In genomic region chr3:52197842-52198625, GRCh38 we compare ENCODE assay signal across 8 cellular contexts. TPM values are rescaled to one million over a fixed set of nuclear protein-coding genes. Genes with fewer than 3 reads are reported as not detected.
A peak's percentile ranks its signal among the peaks of the same experiment; 100 is the strongest.
DNase-seq lines count a peak whose midpoint lies in the region; ATAC-seq and TF ChIP-seq lines count a peak whose summit lies in the region.

TSS of gene ALAS1 (plus strand) at chr3:52198160. CDS start at chr3:52199242, 1,082 bp downstream.

- H3K27me3 ChIP-seq in Peyer's patch, result no peaks in the 10 kb centered on the region
- no peaks in the 10 kb centered on the region for H3K27me3 ChIP-seq in esophagus squamous epithelium

- TF ChIP-seq POLR2A in Peyer's patch (IDR thresholded peaks at IDR 0.05) (peak; percentile 96 to 98), esophagus squamous epithelium (IDR thresholded peaks at IDR 0.05) (peak in 3 of 4 donors; percentile 63 to 88 (median 83))

- H3K4me1 ChIP-seq in Peyer's patch (peaks cover 3 to 60% (median 21%) of the 10 kb centered on the region in 4 donors), esophagus squamous epithelium (peaks cover 9 to 91% (median 35%) of the 10 kb centered on the region in 3 donors)

- intact Hi-C loops in esophagus squamous epithelium (cut with DNase I), result no loop called here

- peak; percentile 81 for ATAC-seq in GM21619 (IDR thresholded peaks at IDR 0.05; ENCODE audit: unreplicated experiment)

- peak within 1 kb of the TSS; percentile 86 for H3K4me3 ChIP-seq in Jurkat, Clone E6-1 (ENCODE audit: low read length)
- H3K4me3 ChIP-seq in Peyer's patch, result peak within 1 kb of the TSS; percentile 69 to 93 (median 79)
- H3K4me3 ChIP-seq in esophagus squamous epithelium, result peak within 1 kb of the TSS; percentile 61 to 96 (median 88)

- WGBS in esophagus squamous epithelium, 2 donors, result 0% methylated on average over 30 to 39 of the region's 71 CpGs

- peak within 1 kb of the TSS; percentile 83 to 91 (median 89) for H3K27ac ChIP-seq in Peyer's patch
- H3K27ac ChIP-seq in esophagus squamous epithelium, result peak within 1 kb of the TSS; percentile 84 to 95 (median 92)

- H3K9me3 ChIP-seq in Peyer's patch (no peaks in the 10 kb centered on the region), esophagus squamous epithelium (no peaks in the 10 kb centered on the region)

- DNase-seq in DMS79 (lab: John Stamatoyannopoulos, UW) (peak; percentile 22), Peyer's patch (peak; percentile 92 to 98 (median 97)), esophagus squamous epithelium (lab: John Stamatoyannopoulos, UW) (peak; percentile 52), myocyte (ENCODE audit: low read depth) (peak; percentile 88)
- peak; percentile 79 for DNase-seq in Jurkat, Clone E6-1 (ENCODE audit: low read depth, low spot score)
- peak; percentile 98 for DNase-seq in activated T-cell treated with anti-CD3 and anti-CD28 coated beads, Interleukin-2, amount 50 U/mL, for 48 hours
- peak; percentile 88 to 92 for DNase-seq in stimulated activated CD8-positive, alpha-beta memory T cell treated with anti-CD3 and anti-CD28 coated beads, Interleukin-7, amount 100 ng/mL, for 48 hours (ENCODE audit: extremely low read depth in 1 of 2, low read depth in 1 of 2)

- peaks cover 0 to 13% (median 0%) of the 10 kb centered on the region in 3 donors for H3K36me3 ChIP-seq in Peyer's patch
- H3K36me3 ChIP-seq in esophagus squamous epithelium, result peaks cover 2 to 35% (median 7%) of the 10 kb centered on the region in 3 donors

- TF ChIP-seq CTCF in Peyer's patch (IDR thresholded peaks at IDR 0.05) (peak in 5 of 6 experiments; percentile 7 to 44 (median 41)), esophagus squamous epithelium (IDR thresholded peaks at IDR 0.05) (peak in 4 of 6 experiments; percentile 18 to 30 (median 24))

RNA-seq across cellular contexts. Expression of gene ALAS1, which starts in this region (rescaled TPM):
- 68.8 TPM for polyA plus RNA-seq in Jurkat, Clone E6-1 (2012; ENCODE audit: insufficient read depth, insufficient read length)
- total RNA-seq in Peyer's patch, result 10 to 100 TPM; 73.3 to 92.8 (median 89.8) TPM
- 10 to 100 TPM; 28.3 to 45.5 (median 35.1) TPM for total RNA-seq in esophagus squamous epithelium
- 59.7 and 83.9 TPM in 2 replicates for total RNA-seq in myocyte
- polyA plus RNA-seq in myocyte (2012), result 63.6 TPM

Comparison
In these comparisons a context has a peak if more than half of its experiments do, and no peak if none do; other contexts are left out.
1. Peak in every context shown above with its lines: DNase-seq, ATAC-seq, H3K4me3 ChIP-seq and H3K27ac ChIP-seq.
2. DNase-seq: peak in every context shown above with its lines; median percentile 98 in activated T-cell treated with anti-CD3 and anti-CD28 coated beads, Interleukin-2, amount 50 U/mL, for 48 hours; 97 in Peyer's patch; 90 in stimulated activated CD8-positive, alpha-beta memory T cell treated with anti-CD3 and anti-CD28 coated beads, Interleukin-7, amount 100 ng/mL, for 48 hours; 88 in myocyte; 79 in Jurkat, Clone E6-1; 52 in esophagus squamous epithelium; 22 in DMS79.